ENCODE assay signal across 8 cellular contexts in genomic region chr5:74251106-74252032, GRCh38.
DNase-seq lines count a peak whose midpoint lies in the region; ATAC-seq and TF ChIP-seq lines count a peak whose summit lies in the region.

No MANE protein-coding gene starts in this region.

- no peaks in the 10 kb centered on the region for H3K36me3 Mint-ChIP-seq in activated T-cell treated with anti-CD3 and anti-CD28 coated beads, Interleukin-2, amount 50 U/mL, for 4 hours (ENCODE audit: insufficient read depth)

- no peak overlapping the region for H3K4me2 ChIP-seq in mesendoderm (ENCODE audit: low read length)

- WGBS in mesendoderm (ENCODE audit: extremely low coverage, insufficient coverage, low lambda C conversion rate) = no CpG with 5 or more reads among the region's 9 CpGs

- H2AK5ac ChIP-seq in mesendoderm (ENCODE audit: low read length) = no peak overlapping the region

- no peak overlapping the region for H4K5ac ChIP-seq in mesendoderm (ENCODE audit: low read length)

- no peak overlapping the region for H2BK5ac ChIP-seq in mesendoderm (ENCODE audit: low read length)

- no peak for TF ChIP-seq POLR2A in NB4 (IDR thresholded peaks at IDR 0.05; ENCODE audit: extremely low read depth, insufficient read length)

- no peak overlapping the region for H3K18ac ChIP-seq in mesendoderm (ENCODE audit: low read length)

- peak; percentile 80 for DNase-seq in AG09319 (ENCODE audit: extremely low read depth, low read depth)
- peak; percentile 96 for DNase-seq in NB4 (ENCODE audit: low read depth)
- peak; percentile 97 for DNase-seq in cardiac fibroblast (ENCODE audit: low read depth in 2 of 2)
- peak; percentile 88 for DNase-seq in mesendoderm
- no peak for DNase-seq in activated T-cell treated with anti-CD3 and anti-CD28 coated beads, Interleukin-2, amount 50 U/mL, for 4 hours
- DNase-seq in stimulated activated CD4-positive, alpha-beta T cell treated with anti-CD3 and anti-CD28 coated beads, Interleukin-2, amount 100 ng/mL, for 48 hours = no peak
- DNase-seq in stimulated activated CD4-positive, alpha-beta T cell treated with anti-CD3 and anti-CD28 coated beads, Interleukin-4, amount 100 ng/mL, for 1 hour = no peak
- DNase-seq in pons (ENCODE audit: low spot score) = no peak

- no peak overlapping the region for H3K23ac ChIP-seq in mesendoderm (ENCODE audit: low read length)

- H4K8ac ChIP-seq in mesendoderm (ENCODE audit: low read depth, low read length) = no peak overlapping the region

- no peak overlapping the region for H3K27ac ChIP-seq in mesendoderm (ENCODE audit: low read depth, low read length)

- H3K4me3 ChIP-seq in NB4 (ENCODE audit: low read depth, low read length) = no peak overlapping the region
- no peak overlapping the region for H3K4me3 ChIP-seq in cardiac fibroblast (replicated peaks in 1 of 2; ENCODE audit: low read depth in 2 of 2, low read length in 2 of 2)
- no peak overlapping the region for H3K4me3 ChIP-seq in mesendoderm (ENCODE audit: low read length)

- H3K4me3 Mint-ChIP-seq in activated T-cell treated with anti-CD3 and anti-CD28 coated beads, Interleukin-2, amount 50 U/mL, for 4 hours = no peak overlapping the region

- H3K36me3 ChIP-seq in mesendoderm (ENCODE audit: control insufficient read depth, insufficient read depth, low read length) = no peaks in the 10 kb centered on the region

- no peaks in the 10 kb centered on the region for H3K4me1 Mint-ChIP-seq in activated T-cell treated with anti-CD3 and anti-CD28 coated beads, Interleukin-2, amount 50 U/mL, for 4 hours (ENCODE audit: low read depth)

- H3K9ac ChIP-seq in mesendoderm (ENCODE audit: low read length) = no peak overlapping the region

- peaks cover 13% of the 10 kb centered on the region for H3K27me3 Mint-ChIP-seq in activated T-cell treated with anti-CD3 and anti-CD28 coated beads, Interleukin-2, amount 50 U/mL, for 4 hours (ENCODE audit: low read depth)

- no peaks in the 10 kb centered on the region for H3K79me1 ChIP-seq in mesendoderm (ENCODE audit: low read length)

- H3K4ac ChIP-seq in mesendoderm (ENCODE audit: low read depth, low read length) = no peak overlapping the region

- H2BK15ac ChIP-seq in mesendoderm (replicated peaks; ENCODE audit: low read depth) = no peak overlapping the region

- no peak overlapping the region for H3K56ac ChIP-seq in mesendoderm (ENCODE audit: low read length)

- no peak for ATAC-seq in activated T-cell treated with anti-CD3 and anti-CD28 coated beads, Interleukin-2, amount 50 U/mL, for 4 hours

- no peaks in the 10 kb centered on the region for H3K27me3 ChIP-seq in mesendoderm (ENCODE audit: insufficient read depth, low read length, poor library complexity)

- H3K79me2 ChIP-seq in mesendoderm (ENCODE audit: control insufficient read depth, insufficient read depth, low read length) = no peaks in the 10 kb centered on the region

- TF ChIP-seq CTCF in AG09319 (IDR thresholded peaks at IDR 0.05; ENCODE audit: low read depth, low read length) (no peak), NB4 (IDR thresholded peaks at IDR 0.05; ENCODE audit: low read depth, low read length) (no peak), cardiac fibroblast (IDR thresholded peaks at IDR 0.05; ENCODE audit: low read depth, low read length) (no peak)

- no peaks in the 10 kb centered on the region for H3K9me3 Mint-ChIP-seq in activated T-cell treated with anti-CD3 and anti-CD28 coated beads, Interleukin-2, amount 50 U/mL, for 4 hours

- no peak overlapping the region for H2BK120ac ChIP-seq in mesendoderm (ENCODE audit: low read depth, low read length)

- peaks cover 5% of the 10 kb centered on the region for H3K4me1 ChIP-seq in mesendoderm (ENCODE audit: control insufficient read depth, low read depth, low read length)

Comparison
In these comparisons a context has a peak if more than half of its experiments do, and no peak if none do; other contexts are left out.
1. DNase-seq: peak in AG09319 (single experiment), NB4 (single experiment), cardiac fibroblast (2 of 2) and mesendoderm (single experiment); none in activated T-cell treated with anti-CD3 and anti-CD28 coated beads, Interleukin-2, amount 50 U/mL, for 4 hours (single experiment), stimulated activated CD4-positive, alpha-beta T cell treated with anti-CD3 and anti-CD28 coated beads, Interleukin-2, amount 100 ng/mL, for 48 hours (0 of 2), stimulated activated CD4-positive, alpha-beta T cell treated with anti-CD3 and anti-CD28 coated beads, Interleukin-4, amount 100 ng/mL, for 1 hour (single experiment) and pons (single experiment).